8 cellular contexts compared by ENCODE assay signal in the genomic region with DNA sequence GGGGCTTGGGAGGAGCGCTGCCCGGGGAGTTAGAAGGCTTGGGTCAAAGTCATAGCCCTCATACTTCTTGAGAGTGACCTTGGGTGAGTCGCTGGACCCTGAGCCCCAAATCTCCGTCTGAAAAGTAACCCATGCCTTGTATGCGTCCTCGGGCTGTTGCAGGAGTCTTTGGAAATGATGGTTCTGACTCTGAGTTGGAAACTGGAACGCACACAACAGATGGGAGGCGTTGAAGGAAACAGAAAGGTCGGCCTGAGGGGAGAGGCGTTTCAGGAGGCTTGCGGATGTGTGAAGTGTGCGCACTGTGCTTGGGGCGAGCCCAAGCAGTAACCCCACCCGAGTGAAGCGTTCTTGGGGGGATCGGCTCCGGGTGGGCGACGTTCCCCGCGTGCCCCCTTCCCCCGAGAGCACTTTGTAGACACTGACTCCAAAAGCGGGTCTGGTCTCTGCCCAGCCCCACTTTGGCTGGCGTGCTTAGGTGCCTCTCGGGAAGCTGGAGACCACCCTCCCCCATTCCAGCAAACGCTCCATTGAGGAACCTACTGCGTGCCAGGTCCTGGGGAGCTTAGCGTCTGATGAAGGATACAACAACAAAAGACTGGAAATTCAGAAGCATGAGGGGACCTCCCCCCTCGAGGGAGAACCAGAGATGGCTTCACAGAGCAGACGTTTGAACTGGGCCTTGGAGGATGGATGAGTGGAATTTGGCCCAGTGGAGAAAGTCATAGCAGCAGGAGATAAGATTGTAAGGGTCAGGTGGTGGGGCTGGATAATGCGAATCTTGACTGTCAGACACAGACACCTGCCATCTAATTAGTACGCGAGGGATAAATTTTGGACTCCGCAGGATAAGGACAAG. TPM values are rescaled to one million over a fixed set of nuclear protein-coding genes. Genes with fewer than 3 reads are reported as not detected.
A peak's percentile ranks its signal among the peaks of the same experiment; 100 is the strongest.
DNase-seq lines count a peak whose midpoint lies in the region; ATAC-seq and TF ChIP-seq lines count a peak whose summit lies in the region.

No MANE protein-coding gene starts in this region.

- H3K36me3 Mint-ChIP-seq in activated naive CD4-positive, alpha-beta T cell treated with anti-CD3 and anti-CD28 coated beads, Interleukin-2, amount 10 ng/mL, durations not matched to agents 7 days and 5 days = peaks cover 4% of the 10 kb centered on the region
- no peaks in the 10 kb centered on the region for H3K36me3 Mint-ChIP-seq in activated CD8-positive, alpha-beta T cell treated with anti-CD3 and anti-CD28 coated beads for 36 hours (ENCODE audit: low read depth)

- H3K27ac Mint-ChIP-seq in activated naive CD4-positive, alpha-beta T cell treated with anti-CD3 and anti-CD28 coated beads, Interleukin-2, amount 10 ng/mL, durations not matched to agents 7 days and 5 days = peak overlapping the region; percentile 92
- peak overlapping the region; percentile 84 for H3K27ac Mint-ChIP-seq in activated CD8-positive, alpha-beta T cell treated with anti-CD3 and anti-CD28 coated beads for 36 hours

- H3K9me3 ChIP-seq in cardiac muscle cell (ENCODE audit: low read depth) (no peaks in the 10 kb centered on the region), psoas muscle (no peaks in the 10 kb centered on the region)

- TF ChIP-seq CTCF in activated CD8-positive, alpha-beta T cell treated with anti-CD3 and anti-CD28 coated beads for 36 hours (IDR thresholded peaks at IDR 0.05) = no peak
- TF ChIP-seq CTCF in cardiac muscle cell (IDR thresholded peaks at IDR 0.05; ENCODE audit: low read depth, low read length) (no peak), psoas muscle (IDR thresholded peaks at IDR 0.05) (no peak)

- no peaks in the 10 kb centered on the region for H3K9me3 Mint-ChIP-seq in activated naive CD4-positive, alpha-beta T cell treated with anti-CD3 and anti-CD28 coated beads, Interleukin-2, amount 10 ng/mL, durations not matched to agents 7 days and 5 days
- H3K9me3 Mint-ChIP-seq in activated CD8-positive, alpha-beta T cell treated with anti-CD3 and anti-CD28 coated beads for 36 hours = no peaks in the 10 kb centered on the region

- DNase-seq in activated naive CD4-positive, alpha-beta T cell treated with anti-CD3 and anti-CD28 coated beads, Interleukin-2, amount 10 ng/mL, durations not matched to agents 7 days and 5 days = no peak
- no peak for DNase-seq in activated naive CD4-positive, alpha-beta T cell (lab: John Stamatoyannopoulos, UW)
- peak; percentile 35 for DNase-seq in activated CD8-positive, alpha-beta T cell treated with anti-CD3 and anti-CD28 coated beads for 36 hours
- DNase-seq in cardiac muscle cell (ENCODE audit: low read depth in 1 of 2, low spot score in 1 of 2) (peak in 1 of 2 donors; percentile 66), psoas muscle (no peak), dedifferentiated amniotic fluid mesenchymal stem cell (ENCODE audit: extremely low spot score) (no peak), MV-4-11 (lab: John Stamatoyannopoulos, UW) (no peak)

- H3K27ac ChIP-seq in cardiac muscle cell (peak overlapping the region; percentile 78), psoas muscle (peak overlapping the region; percentile 78)

- POLR2A ChIA-PET in activated CD8-positive, alpha-beta T cell treated with anti-CD3 and anti-CD28 coated beads for 36 hours (lab: Charles Lee) = interaction anchor here (1.2 to 1.7 kb wide), 3 partner anchors 9 to 156 kb away, joined by 4 to 5 read pairs (median 5); no protein-coding TSS in a partner anchor

- ATAC-seq in activated CD8-positive, alpha-beta T cell treated with anti-CD3 and anti-CD28 coated beads for 36 hours = peak; percentile 2
- ATAC-seq in psoas muscle (peak in 2 of 4 donors; percentile 4 to 16), GM19452 (IDR thresholded peaks at IDR 0.05; ENCODE audit: unreplicated experiment) (no peak)

- H3K4me3 ChIP-seq in cardiac muscle cell (peak overlapping the region; percentile 75), psoas muscle (peak overlapping the region; percentile 96)

- H3K4me3 Mint-ChIP-seq in activated naive CD4-positive, alpha-beta T cell treated with anti-CD3 and anti-CD28 coated beads, Interleukin-2, amount 10 ng/mL, durations not matched to agents 7 days and 5 days = peak overlapping the region; percentile 85
- peak overlapping the region; percentile 81 for H3K4me3 Mint-ChIP-seq in activated CD8-positive, alpha-beta T cell treated with anti-CD3 and anti-CD28 coated beads for 36 hours

- peaks cover 22% of the 10 kb centered on the region for H3K27me3 Mint-ChIP-seq in activated naive CD4-positive, alpha-beta T cell treated with anti-CD3 and anti-CD28 coated beads, Interleukin-2, amount 10 ng/mL, durations not matched to agents 7 days and 5 days
- H3K27me3 Mint-ChIP-seq in activated CD8-positive, alpha-beta T cell treated with anti-CD3 and anti-CD28 coated beads for 36 hours = no peaks in the 10 kb centered on the region

- H3K4me1 ChIP-seq in cardiac muscle cell (ENCODE audit: low read depth) (peaks cover 16% of the 10 kb centered on the region), psoas muscle (peaks cover 21% of the 10 kb centered on the region)

- 42 to 49% (median 45%) methylated on average over 34 of the region's 34 CpGs for WGBS in psoas muscle, 3 donors

- CTCF ChIA-PET in activated naive CD4-positive, alpha-beta T cell treated with anti-CD3 and anti-CD28 coated beads, Interleukin-2, amount 10 ng/mL, durations not matched to agents 7 days and 5 days (lab: Charles Lee) = interaction anchor here (0.8 to 0.9 kb wide), 2 partner anchors 89 to 167 kb away, joined by 3 to 4 read pairs; no protein-coding TSS in a partner anchor
- CTCF ChIA-PET in activated CD8-positive, alpha-beta T cell treated with anti-CD3 and anti-CD28 coated beads for 36 hours (lab: Charles Lee) = interaction anchor here (0.6 to 1.2 kb wide), 4 partner anchors 9 to 183 kb away, joined by 3 to 9 read pairs (median 4); partner anchors contain the start of gene EXOSC3

- intact Hi-C loops in activated CD8-positive, alpha-beta T cell treated with anti-CD3 and anti-CD28 coated beads for 36 hours (cut with micrococcal nuclease) = no loop called here
- intact Hi-C loops in psoas muscle (cut with DNase I) = loop anchor here in 1 of 2 donors (10.0 kb wide), 2 partner anchors 310 to 490 kb away; partner anchors contain the start of genes ALDH1B1 and TOMM5

- H3K27me3 ChIP-seq in cardiac muscle cell (no peaks in the 10 kb centered on the region), psoas muscle (ENCODE audit: insufficient read depth in 3 of 3, low read length in 2 of 3) (no peaks in the 10 kb centered on the region)

- peaks cover 31% of the 10 kb centered on the region for H3K4me1 Mint-ChIP-seq in activated naive CD4-positive, alpha-beta T cell treated with anti-CD3 and anti-CD28 coated beads, Interleukin-2, amount 10 ng/mL, durations not matched to agents 7 days and 5 days
- H3K4me1 Mint-ChIP-seq in activated CD8-positive, alpha-beta T cell treated with anti-CD3 and anti-CD28 coated beads for 36 hours (ENCODE audit: low read depth) = peaks cover 22% of the 10 kb centered on the region

- no peaks in the 10 kb centered on the region for H3K36me3 ChIP-seq in cardiac muscle cell
- H3K36me3 ChIP-seq in psoas muscle (ENCODE audit: insufficient read depth in 1 of 2, low read depth in 1 of 2) = no peaks in the 10 kb centered on the region

RNA-seq across cellular contexts. Expression of gene SLC25A51, which starts 0.9 kb away (rescaled TPM):
- total RNA-seq in activated CD8-positive, alpha-beta T cell treated with anti-CD3 and anti-CD28 coated beads for 36 hours = 10 to 100 TPM; 27.1 to 27.2 TPM
- 17.0 and 21.1 TPM in 2 replicates for total RNA-seq in cardiac muscle cell
- 13.0 and 14.1 TPM in 2 replicates for polyA plus RNA-seq in cardiac muscle cell
- total RNA-seq in psoas muscle = 10 to 100 TPM; 16.3 to 25.3 (median 18.4) TPM
- 10 to 100 TPM in 2 of 3 donors, 1 to 10 TPM in 1; 8.4 to 24.0 (median 18.4) TPM for polyA plus RNA-seq in psoas muscle
